Comparison of ENCODE assay signal across 15 cellular contexts in the genomic region with DNA sequence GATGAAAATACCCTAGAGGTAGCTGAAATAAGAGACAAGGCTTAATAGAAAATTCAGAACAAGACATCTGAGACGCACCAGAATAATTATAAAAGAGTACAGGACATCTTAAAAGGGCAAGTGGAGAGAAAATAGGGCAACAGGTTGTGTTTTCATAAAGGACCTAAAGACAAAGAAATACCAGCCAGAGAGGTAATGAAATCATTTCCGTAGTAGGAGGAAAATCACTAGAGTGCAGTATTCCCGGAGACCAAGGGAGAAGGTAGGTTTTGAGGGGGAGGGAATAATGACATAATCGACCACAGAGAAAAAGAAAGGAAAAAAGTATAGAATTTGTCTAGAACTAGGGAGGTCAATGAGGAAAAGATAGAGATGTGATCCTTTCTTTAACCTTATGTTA.
"Had no signal": no experiment of that assay in that cellular context is flagged by ENCODE, and none has a peak within 500 bp of the region (broad histone marks: within the 10 kb centered on the region; RNA-seq: fewer than 3 reads in every experiment).

No MANE protein-coding gene starts in this region.

- DNase-seq: activated B cell treated with CpG ODN at 0.5 μM for 24 hours; activated CD4-positive, alpha-beta T cell treated with anti-CD3 and anti-CD28 coated beads, Interleukin-2, amount 10 ng/mL, durations not matched to agents 24 days and 14 days; activated CD8-positive, alpha-beta memory T cell treated with anti-CD3 and anti-CD28 coated beads, Interleukin-2, amount 50 U/mL, for 48 hours; activated gamma-delta T cell; activated naive CD8-positive, alpha-beta T cell treated with anti-CD3 and anti-CD28 coated beads for 36 hours; activated T-cell treated with anti-CD3 and anti-CD28 coated beads, Interleukin-2, amount 50 U/mL, for 72 hours; central memory CD4-positive, alpha-beta T cell; naive B cell; pancreas; stimulated activated CD4-positive, alpha-beta T cell treated with anti-CD3 and anti-CD28 coated beads, Interleukin-2, amount 100 ng/mL, for 24 hours; T-helper 1 cell; thyroid gland had no signal

- H3K27ac ChIP-seq: gastroesophageal sphincter, pancreas had no signal

- H3K27me3 Mint-ChIP-seq: activated B cell treated with CpG ODN at 0.5 μM for 24 hours; activated CD4-positive, alpha-beta T cell treated with anti-CD3 and anti-CD28 coated beads, Interleukin-2, amount 10 ng/mL, durations not matched to agents 24 days and 14 days; activated naive CD8-positive, alpha-beta T cell treated with anti-CD3 and anti-CD28 coated beads for 36 hours; brain; naive B cell had no signal

- H3K9me3 ChIP-seq: gastroesophageal sphincter, pancreas, thyroid gland had no signal

- H3K9me3 Mint-ChIP-seq: activated CD4-positive, alpha-beta T cell treated with anti-CD3 and anti-CD28 coated beads, Interleukin-2, amount 10 ng/mL, durations not matched to agents 24 days and 14 days had no signal

- ATAC-seq: activated T-cell treated with anti-CD3 and anti-CD28 coated beads, Interleukin-2, amount 50 U/mL, for 72 hours; gastroesophageal sphincter; pancreas had no signal

- H3K4me1 Mint-ChIP-seq: activated B cell treated with CpG ODN at 0.5 μM for 24 hours; activated CD4-positive, alpha-beta T cell treated with anti-CD3 and anti-CD28 coated beads, Interleukin-2, amount 10 ng/mL, durations not matched to agents 24 days and 14 days; activated naive CD8-positive, alpha-beta T cell treated with anti-CD3 and anti-CD28 coated beads for 36 hours; brain; naive B cell had no signal

- H3K27me3 ChIP-seq: gastroesophageal sphincter, pancreas, thyroid gland had no signal

- H3K4me3 ChIP-seq: gastroesophageal sphincter, lung, pancreas, thyroid gland had no signal

- H3K27ac Mint-ChIP-seq: activated B cell treated with CpG ODN at 0.5 μM for 24 hours; activated CD4-positive, alpha-beta T cell treated with anti-CD3 and anti-CD28 coated beads, Interleukin-2, amount 10 ng/mL, durations not matched to agents 24 days and 14 days; activated naive CD8-positive, alpha-beta T cell treated with anti-CD3 and anti-CD28 coated beads for 36 hours; activated T-cell treated with anti-CD3 and anti-CD28 coated beads, Interleukin-2, amount 50 U/mL, for 72 hours had no signal

- H3K4me3 Mint-ChIP-seq: activated B cell treated with CpG ODN at 0.5 μM for 24 hours; activated CD4-positive, alpha-beta T cell treated with anti-CD3 and anti-CD28 coated beads, Interleukin-2, amount 10 ng/mL, durations not matched to agents 24 days and 14 days; activated naive CD8-positive, alpha-beta T cell treated with anti-CD3 and anti-CD28 coated beads for 36 hours; activated T-cell treated with anti-CD3 and anti-CD28 coated beads, Interleukin-2, amount 50 U/mL, for 72 hours; brain; naive B cell had no signal
